ENCODE assay signal across 21 cellular contexts in genomic region chr20:55174172-55174571, GRCh38.
DNase-seq lines count a peak whose midpoint lies in the region; ATAC-seq, FAIRE-seq and TF ChIP-seq lines count a peak whose summit lies in the region.
"Had no signal": no experiment of that assay in that cellular context is flagged by ENCODE, and none has a peak within 500 bp of the region (broad histone marks: within the 10 kb centered on the region; RNA-seq: fewer than 3 reads in every experiment).

No MANE protein-coding gene starts in this region.

- peak; percentile 71 for ATAC-seq in omental fat pad (ENCODE audit: low FRiP score)

- no peak overlapping the region for H3K4me3 ChIP-seq in epithelial cell of esophagus (ENCODE audit: low read length)

- no peak for TF ChIP-seq CTCF in epithelial cell of esophagus (IDR thresholded peaks at IDR 0.05; ENCODE audit: insufficient read depth, low read depth, low read length, missing control alignments)
- TF ChIP-seq CTCF in omental fat pad (IDR thresholded peaks at IDR 0.05) = no peak
- TF ChIP-seq CTCF in GM20000 (IDR thresholded peaks at IDR 0.05; ENCODE audit: extremely low read depth, missing control alignments) = no peak

- DNase-seq in H4 (ENCODE audit: low spot score) = peak; percentile 43
- DNase-seq in M059J (ENCODE audit: low read depth) = peak; percentile 62
- DNase-seq in epithelial cell of esophagus (ENCODE audit: low read depth) = peak; percentile 24
- DNase-seq in omental fat pad (ENCODE audit: low spot score) = no peak
- DNase-seq in NCI-H1417 treated with DMSO at 0.1 percent for 48 hours (lab: John Stamatoyannopoulos, UW) = no peak
- no peak for DNase-seq in GM20000 (ENCODE audit: low spot score)
- no peak for DNase-seq in GM12892 (ENCODE audit: insufficient read length)
- DNase-seq in hepatic stellate cell (ENCODE audit: low spot score) = no peak
- DNase-seq: Calu3, DMS79 treated with DMSO at 0.1 percent for 48 hours, GF-D8, H9, KBM-7, NCI-H1092, NCI-H1436, NCI-H1930, NCI-H2107, NCI-H446, NCI-H524 treated with DMSO at 0.1 percent for 48 hours, SHP77 treated with DMSO at 0.1 percent for 48 hours had no signal

- FAIRE-seq in GM12892 (lab: Jason Lieb, UNC) = no peak
- FAIRE-seq: GM12891 had no signal

- no peak for TF ChIP-seq POLR2A in GM12892 (IDR thresholded peaks at IDR 0.05; ENCODE audit: low read depth, low read length)

Comparison
In these comparisons a context has a peak if more than half of its experiments do, and no peak if none do; other contexts are left out.
1. DNase-seq: peak in H4 (single experiment), M059J (single experiment) and epithelial cell of esophagus (single experiment); none in omental fat pad (single experiment), NCI-H1417 treated with DMSO at 0.1 percent for 48 hours (single experiment), GM20000 (single experiment), GM12892 (single experiment) and hepatic stellate cell (single experiment).